In the genomic region with DNA sequence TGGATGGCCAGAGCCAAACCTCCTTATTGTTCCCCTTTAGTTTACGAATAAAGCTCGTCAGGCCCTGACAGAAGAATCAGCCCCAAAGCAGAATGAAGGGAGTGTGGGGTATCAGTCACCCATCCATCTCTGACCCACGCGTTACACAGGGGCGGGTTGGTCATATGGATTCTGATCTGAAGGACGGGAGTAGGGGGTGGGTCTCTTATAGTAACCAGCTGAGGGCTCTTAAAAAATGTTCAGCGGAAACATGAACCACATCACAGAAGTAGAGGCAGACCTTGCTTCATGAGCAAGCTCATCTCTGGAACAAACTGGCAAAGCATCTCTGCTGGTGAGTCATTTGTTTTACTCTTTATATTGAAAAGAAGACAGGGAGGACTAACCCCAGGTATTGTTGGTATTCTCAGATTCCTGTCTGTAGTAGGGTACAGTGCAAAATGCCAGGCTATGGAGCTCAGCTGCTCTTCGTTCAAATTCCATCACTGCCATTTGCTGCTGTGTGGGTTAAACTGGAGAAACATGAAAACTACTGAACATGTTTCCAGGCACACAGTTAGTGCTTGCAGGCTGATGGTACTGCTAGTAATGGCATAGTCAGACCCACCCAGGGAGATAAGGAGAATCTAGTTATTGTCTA, we compare ENCODE assay signal across 15 cellular contexts. TPM values are rescaled to one million over a fixed set of nuclear protein-coding genes. Genes with fewer than 3 reads are reported as not detected.
DNase-seq lines count a peak whose midpoint lies in the region; ATAC-seq and TF ChIP-seq lines count a peak whose summit lies in the region.
"Had no signal": no experiment of that assay in that cellular context is flagged by ENCODE, and none has a peak within 500 bp of the region (broad histone marks: within the 10 kb centered on the region; RNA-seq: fewer than 3 reads in every experiment).

CXCR6 (plus strand) TSS at position 258 of the 640 bp plus-strand sequence. CDS start 3,018 bp downstream, outside the sequence.

- TF ChIP-seq EP300 in stomach (IDR thresholded peaks at IDR 0.05): no peak

- peak; percentile 24 for DNase-seq in activated CD4-positive, alpha-beta T cell treated with anti-CD3 and anti-CD28 coated beads for 1 hour
- no peak for DNase-seq in activated CD4-positive, alpha-beta T cell treated with anti-CD3 and anti-CD28 coated beads, Interleukin-2, amount 50 U/mL, for 1 hour
- DNase-seq in activated T-helper 9 cell treated with anti-CD3 and anti-CD28 coated beads, Interleukin-2, amount 50 U/mL, for 16 hours (ENCODE audit: low read depth): peak; percentile 25
- DNase-seq in psoas muscle: no peak
- no peak for DNase-seq in stomach
- no peak for DNase-seq in ecto neural progenitor cell (ENCODE audit: low spot score)
- DNase-seq: islet precursor cell, NCI-H1930 had no signal

- TF ChIP-seq CTCF in psoas muscle (IDR thresholded peaks at IDR 0.05): no peak
- TF ChIP-seq CTCF in stomach (IDR thresholded peaks at IDR 0.05): no peak

- H3K27ac ChIP-seq in psoas muscle (peak within 1 kb of the TSS; percentile 55), stomach (peak within 1 kb of the TSS in 4 of 5 donors; percentile 25 to 66 (median 50))
- H3K27ac ChIP-seq: A549, parathyroid adenoma had no signal

- H3K4me1 ChIP-seq in psoas muscle (peaks cover 37% of the 10 kb centered on the region), stomach (peaks cover 20 to 35% (median 24%) of the 10 kb centered on the region in 4 donors)
- H3K4me1 ChIP-seq: A549, parathyroid adenoma had no signal

- H3K9me3 ChIP-seq in psoas muscle: no peaks in the 10 kb centered on the region
- H3K9me3 ChIP-seq in stomach: no peaks in the 10 kb centered on the region
- H3K9me3 ChIP-seq: A549 had no signal

- ATAC-seq in psoas muscle: no peak
- no peak for ATAC-seq in HG03439 (IDR thresholded peaks at IDR 0.05; ENCODE audit: unreplicated experiment)
- ATAC-seq in GM19035 (IDR thresholded peaks at IDR 0.05; ENCODE audit: unreplicated experiment): no peak
- ATAC-seq: A549, HCT116 had no signal

- WGBS in psoas muscle, 3 donors: 80 to 92% (median 82%) methylated on average over 8 of the region's 8 CpGs
- WGBS in stomach, 5 donors: 86 to 94% (median 88%) methylated on average over 8 of the region's 8 CpGs

- no peak for TF ChIP-seq POLR2A in stomach (IDR thresholded peaks at IDR 0.05)

- intact Hi-C loops in psoas muscle (cut with DNase I): loop anchor here (5.0 kb wide), 2 partner anchors 54 to 434 kb away; partner anchors contain the start of gene FYCO1 (in 1 of the 2)
- intact Hi-C loops in stomach (cut with DNase I; ENCODE audit: low total_unique reads): loop anchor here (10.0 kb wide), 1 partner anchor 431 kb away; the partner anchor contains the start of gene CCR5

- H3K4me3 ChIP-seq in psoas muscle (no peak within 1 kb of the TSS), stomach (peak within 1 kb of the TSS in 1 of 4 donors; percentile 17)
- H3K4me3 ChIP-seq: A549 had no signal

- no peaks in the 10 kb centered on the region for H3K27me3 ChIP-seq in psoas muscle (ENCODE audit: insufficient read depth in 3 of 3, low read length in 2 of 3)
- no peaks in the 10 kb centered on the region for H3K27me3 ChIP-seq in stomach

- H3K36me3 ChIP-seq in psoas muscle (ENCODE audit: insufficient read depth in 1 of 2, low read depth in 1 of 2) (peaks cover 4 to 40% of the 10 kb centered on the region in 2 donors), stomach (peaks cover 22 to 68% (median 45%) of the 10 kb centered on the region in 4 donors)

RNA-seq across cellular contexts. Expression of gene CXCR6, which starts in this region (rescaled TPM):
- total RNA-seq in psoas muscle: under 1 TPM in 1 of 4 donors, not detected in 3; 0.50 TPM
- polyA plus RNA-seq in psoas muscle: under 1 TPM in 2 of 3 donors, not detected in 1; 0.05 to 0.10 TPM
- total RNA-seq in stomach: 10 to 100 TPM in 1 of 5 donors, 1 to 10 TPM in 1, not detected in 3; 1.1 to 14.8 TPM
- 1 to 10 TPM in 1 of 3 donors, under 1 TPM in 2; 0.31 to 3.2 (median 0.70) TPM for polyA plus RNA-seq in stomach
- total RNA-seq: epithelial cell of proximal tubule, temporal lobe had no signal
- polyA plus RNA-seq: A549 had no signal

Comparison
In these comparisons a context has a peak if more than half of its experiments do, and no peak if none do; other contexts are left out.
1. DNase-seq: peak in activated CD4-positive, alpha-beta T cell treated with anti-CD3 and anti-CD28 coated beads for 1 hour (single experiment) and activated T-helper 9 cell treated with anti-CD3 and anti-CD28 coated beads, Interleukin-2, amount 50 U/mL, for 16 hours (single experiment); none in activated CD4-positive, alpha-beta T cell treated with anti-CD3 and anti-CD28 coated beads, Interleukin-2, amount 50 U/mL, for 1 hour (single experiment), psoas muscle (0 of 2), stomach (single experiment) and ecto neural progenitor cell (single experiment).